Comparison of ENCODE assay signal across 33 cellular contexts in genomic region chr1:194028002-194028401, GRCh38.
"Had no signal": no experiment of that assay in that cellular context is flagged by ENCODE, and none has a peak within 500 bp of the region (broad histone marks: within the 10 kb centered on the region; RNA-seq: fewer than 3 reads in every experiment).

No MANE protein-coding gene starts in this region.

- H3K27me3 ChIP-seq: colonic mucosa, foreskin keratinocyte, heart right ventricle, right atrium auricular region, stomach, thyroid gland, upper lobe of left lung, vagina had no signal

- H3K27ac Mint-ChIP-seq: activated CD4-positive, alpha-beta memory T cell treated with anti-CD3 and anti-CD28 coated beads, Interleukin-2, amount 10 ng/mL, durations not matched to agents 7 days and 5 days; activated CD4-positive, alpha-beta T cell treated with anti-CD3 and anti-CD28 coated beads, Interleukin-2, amount 10 ng/mL, durations not matched to agents 7 days and 5 days; activated naive CD4-positive, alpha-beta T cell treated with anti-CD3 and anti-CD28 coated beads, Interleukin-2, amount 50 U/mL, for 24 hours; activated naive CD8-positive, alpha-beta T cell treated with anti-CD3 and anti-CD28 coated beads, Interleukin-2, amount 50 U/mL, for 24 hours; activated T-helper 2 cell treated with anti-CD3 and anti-CD28 coated beads, Interferon-gamma antibody, Interleukin-2, Interleukin-4, amounts not matched to agents 10 μg/mL and 5 μg/mL and 100 μg/mL, durations not matched to agents 14 hours and 24 hours and 36 hours; WTC11 had no signal

- H3K9me3 ChIP-seq: psoas muscle, thyroid gland, vagina had no signal

- DNase-seq: activated CD4-positive, alpha-beta memory T cell treated with anti-CD3 and anti-CD28 coated beads, Interleukin-2, amount 10 ng/mL, durations not matched to agents 7 days and 5 days; activated CD4-positive, alpha-beta T cell treated with anti-CD3 and anti-CD28 coated beads for 1 hour; activated CD4-positive, alpha-beta T cell treated with anti-CD3 and anti-CD28 coated beads, Interleukin-2, amount 10 ng/mL, durations not matched to agents 7 days and 5 days; activated naive CD8-positive, alpha-beta T cell treated with anti-CD3 and anti-CD28 coated beads, Interleukin-2, amount 50 U/mL, for 24 hours; activated T-cell treated with anti-CD3 and anti-CD28 coated beads, Interleukin-2, amount 50 U/mL, for 48 hours; anterior cingulate cortex; cerebellar nuclear complex; colonic mucosa; effector CD8-positive, alpha-beta T cell; erythroblast; foreskin keratinocyte; heart right ventricle; islet precursor cell; left ventricle myocardium superior; midbrain; naive thymus-derived CD4-positive, alpha-beta T cell; occipital lobe; psoas muscle; stimulated activated CD4-positive, alpha-beta T cell treated with anti-CD3 and anti-CD28 coated beads, Interleukin-15, amount 100 ng/mL, for 24 hours; stimulated activated CD4-positive, alpha-beta T cell treated with anti-CD3 and anti-CD28 coated beads, Interleukin-2, amount 100 ng/mL, for 24 hours; stimulated activated naive B cell treated with anti-CD40 and anti-IgM and Interleukin-4, amounts not matched to agents 10 μg/mL and 1 μg/mL and 100 μg/mL, for 72 hours; stomach; T-helper 2 cell; thyroid gland; upper lobe of left lung had no signal

- H3K27ac ChIP-seq: colonic mucosa, foreskin keratinocyte, heart right ventricle, parathyroid adenoma, psoas muscle, right atrium auricular region, stomach, thyroid gland, upper lobe of left lung, vagina had no signal

- H2AFZ ChIP-seq: parathyroid adenoma had no signal

- H3K4me3 ChIP-seq: colonic mucosa, heart right ventricle, psoas muscle, right atrium auricular region, stomach, thyroid gland, upper lobe of left lung, vagina had no signal

- H3K9ac ChIP-seq: parathyroid adenoma had no signal

- H3K36me3 Mint-ChIP-seq: activated naive CD4-positive, alpha-beta T cell treated with anti-CD3 and anti-CD28 coated beads, Interleukin-2, amount 50 U/mL, for 24 hours; stimulated activated naive B cell treated with anti-CD40 and anti-IgM and Interleukin-4, amounts not matched to agents 10 μg/mL and 1 μg/mL and 100 μg/mL, for 72 hours had no signal

- FAIRE-seq: endometrium had no signal

- H3K4me1 ChIP-seq: colonic mucosa, parathyroid adenoma, psoas muscle, right atrium auricular region, stomach, thyroid gland, upper lobe of left lung, vagina had no signal

- H3K27me3 Mint-ChIP-seq: activated CD4-positive, alpha-beta memory T cell treated with anti-CD3 and anti-CD28 coated beads, Interleukin-2, amount 10 ng/mL, durations not matched to agents 7 days and 5 days; activated CD4-positive, alpha-beta T cell treated with anti-CD3 and anti-CD28 coated beads, Interleukin-2, amount 10 ng/mL, durations not matched to agents 7 days and 5 days; activated naive CD4-positive, alpha-beta T cell treated with anti-CD3 and anti-CD28 coated beads, Interleukin-2, amount 50 U/mL, for 24 hours; activated naive CD8-positive, alpha-beta T cell treated with anti-CD3 and anti-CD28 coated beads, Interleukin-2, amount 50 U/mL, for 24 hours; naive thymus-derived CD4-positive, alpha-beta T cell had no signal

- H3K4me3 Mint-ChIP-seq: activated CD4-positive, alpha-beta memory T cell treated with anti-CD3 and anti-CD28 coated beads, Interleukin-2, amount 10 ng/mL, durations not matched to agents 7 days and 5 days; activated CD4-positive, alpha-beta T cell treated with anti-CD3 and anti-CD28 coated beads, Interleukin-2, amount 10 ng/mL, durations not matched to agents 7 days and 5 days; activated naive CD4-positive, alpha-beta T cell treated with anti-CD3 and anti-CD28 coated beads, Interleukin-2, amount 50 U/mL, for 24 hours; activated naive CD8-positive, alpha-beta T cell treated with anti-CD3 and anti-CD28 coated beads, Interleukin-2, amount 50 U/mL, for 24 hours; naive thymus-derived CD4-positive, alpha-beta T cell; neural crest cell; stimulated activated naive B cell treated with anti-CD40 and anti-IgM and Interleukin-4, amounts not matched to agents 10 μg/mL and 1 μg/mL and 100 μg/mL, for 72 hours; WTC11 had no signal

- H3K79me2 ChIP-seq: parathyroid adenoma had no signal

- H3K9me3 Mint-ChIP-seq: activated T-helper 2 cell treated with anti-CD3 and anti-CD28 coated beads, Interferon-gamma antibody, Interleukin-2, Interleukin-4, amounts not matched to agents 10 μg/mL and 5 μg/mL and 100 μg/mL, durations not matched to agents 14 hours and 24 hours and 36 hours had no signal

- H3K4me1 Mint-ChIP-seq: activated CD4-positive, alpha-beta memory T cell treated with anti-CD3 and anti-CD28 coated beads, Interleukin-2, amount 10 ng/mL, durations not matched to agents 7 days and 5 days; activated CD4-positive, alpha-beta T cell treated with anti-CD3 and anti-CD28 coated beads, Interleukin-2, amount 10 ng/mL, durations not matched to agents 7 days and 5 days; neural crest cell; stimulated activated naive B cell treated with anti-CD40 and anti-IgM and Interleukin-4, amounts not matched to agents 10 μg/mL and 1 μg/mL and 100 μg/mL, for 72 hours; WTC11 had no signal

- ATAC-seq: activated naive CD8-positive, alpha-beta T cell treated with anti-CD3 and anti-CD28 coated beads, Interleukin-2, amount 50 U/mL, for 24 hours; foreskin keratinocyte; heart right ventricle; left ventricle myocardium superior; naive thymus-derived CD4-positive, alpha-beta T cell; psoas muscle; stimulated activated naive B cell treated with anti-CD40 and anti-IgM and Interleukin-4, amounts not matched to agents 10 μg/mL and 1 μg/mL and 100 μg/mL, for 72 hours; WTC11 had no signal

- H3K36me3 ChIP-seq: colonic mucosa, heart right ventricle, right atrium auricular region, stomach, thyroid gland, upper lobe of left lung, vagina had no signal
